ENCODE assay signal across 1 cellular context in the genomic region with DNA sequence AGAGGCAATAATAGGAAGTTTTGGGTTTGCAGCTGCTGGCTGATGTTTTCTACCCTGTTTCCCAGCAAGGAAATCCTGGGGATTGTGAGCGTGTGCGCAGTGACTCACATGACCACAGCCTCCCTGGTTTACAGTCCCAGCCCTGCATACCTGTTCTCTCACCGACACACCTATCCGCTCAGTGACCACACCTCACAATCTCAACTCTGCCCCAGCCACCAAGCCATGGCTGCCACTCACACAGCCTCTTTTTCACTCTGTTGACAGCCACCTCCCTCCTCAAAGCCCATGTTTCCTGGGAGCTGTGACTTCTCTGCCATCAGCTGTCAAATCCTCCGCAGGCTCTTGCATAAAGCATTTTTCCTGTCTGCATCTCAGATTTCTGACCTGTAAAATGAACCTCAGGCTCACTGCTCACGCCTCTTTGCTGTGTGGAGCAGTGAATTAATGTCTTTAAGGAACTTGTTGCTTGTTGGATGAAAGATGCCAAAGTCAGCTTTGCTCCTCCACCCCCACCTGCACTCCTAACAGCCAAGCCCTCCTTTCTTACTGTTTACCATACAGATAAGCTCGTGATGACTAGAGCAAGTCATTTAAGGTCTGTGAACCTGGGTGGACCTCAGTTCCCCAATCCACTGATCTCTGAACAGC.
TF ChIP-seq lines count a peak whose summit lies in the region.

No MANE protein-coding gene starts in this region.

TF ChIP-seq in WTC11, 78 proteins besides CTCF, POLR2A, EP300 and RAD21 (continued from another document):
- TF ChIP-seq, protein P1, sequence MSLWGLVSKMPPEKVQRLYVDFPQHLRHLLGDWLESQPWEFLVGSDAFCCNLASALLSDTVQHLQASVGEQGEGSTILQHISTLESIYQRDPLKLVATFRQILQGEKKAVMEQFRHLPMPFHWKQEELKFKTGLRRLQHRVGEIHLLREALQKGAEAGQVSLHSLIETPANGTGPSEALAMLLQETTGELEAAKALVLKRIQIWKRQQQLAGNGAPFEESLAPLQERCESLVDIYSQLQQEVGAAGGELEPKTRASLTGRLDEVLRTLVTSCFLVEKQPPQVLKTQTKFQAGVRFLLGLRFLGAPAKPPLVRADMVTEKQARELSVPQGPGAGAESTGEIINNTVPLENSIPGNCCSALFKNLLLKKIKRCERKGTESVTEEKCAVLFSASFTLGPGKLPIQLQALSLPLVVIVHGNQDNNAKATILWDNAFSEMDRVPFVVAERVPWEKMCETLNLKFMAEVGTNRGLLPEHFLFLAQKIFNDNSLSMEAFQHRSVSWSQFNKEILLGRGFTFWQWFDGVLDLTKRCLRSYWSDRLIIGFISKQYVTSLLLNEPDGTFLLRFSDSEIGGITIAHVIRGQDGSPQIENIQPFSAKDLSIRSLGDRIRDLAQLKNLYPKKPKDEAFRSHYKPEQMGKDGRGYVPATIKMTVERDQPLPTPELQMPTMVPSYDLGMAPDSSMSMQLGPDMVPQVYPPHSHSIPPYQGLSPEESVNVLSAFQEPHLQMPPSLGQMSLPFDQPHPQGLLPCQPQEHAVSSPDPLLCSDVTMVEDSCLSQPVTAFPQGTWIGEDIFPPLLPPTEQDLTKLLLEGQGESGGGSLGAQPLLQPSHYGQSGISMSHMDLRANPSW (CRISPR knock-in tag; conservative IDR thresholded peaks at IDR 0.05; ENCODE audit: low read depth) = no peak
TF ChIP-seq in WTC11: peak in this region for 0.
